20 cellular contexts compared by ENCODE assay signal in genomic region chr3:14459384-14459783, GRCh38.
"Had no signal": no experiment of that assay in that cellular context is flagged by ENCODE, and none has a peak within 500 bp of the region (broad histone marks: within the 10 kb centered on the region; RNA-seq: fewer than 3 reads in every experiment).

No MANE protein-coding gene starts in this region.

- H3K36me3 ChIP-seq: colonic mucosa had no signal

- H3K27me3 Mint-ChIP-seq: memory B cell; naive thymus-derived CD8-positive, alpha-beta T cell; progenitor cell of endocrine pancreas; stimulated activated naive B cell treated with anti-CD40 and anti-IgM and Interleukin-4, amounts not matched to agents 10 μg/mL and 1 μg/mL and 100 μg/mL, for 72 hours; type B pancreatic cell had no signal

- H3K27me3 ChIP-seq: colonic mucosa, esophagus muscularis mucosa, right atrium auricular region, SJSA1, suprapubic skin had no signal

- DNase-seq: activated CD8-positive, alpha-beta memory T cell treated with anti-CD3 and anti-CD28 coated beads, Interleukin-2, amount 50 U/mL, for 48 hours; activated naive CD4-positive, alpha-beta T cell treated with anti-CD3 and anti-CD28 coated beads, Interleukin-2, amount 50 U/mL, for 16 hours; amniotic stem cell; central memory CD4-positive, alpha-beta T cell; colonic mucosa; hippocampal formation; left ventricle myocardium inferior; naive thymus-derived CD8-positive, alpha-beta T cell; nucleus accumbens; stimulated activated CD4-positive, alpha-beta T cell treated with anti-CD3 and anti-CD28 coated beads, Interleukin-2, amount 100 ng/mL, for 48 hours; stimulated activated naive B cell treated with anti-CD40 and anti-IgM and Interleukin-4, amounts not matched to agents 10 μg/mL and 1 μg/mL and 100 μg/mL, for 72 hours had no signal

- H3K4me3 Mint-ChIP-seq: activated T-helper 1 cell treated with anti-CD3 and anti-CD28 coated beads, Interleukin-12 subunit alpha, Interleukin-12 subunit beta, Interleukin-2, Interleukin-4 antibody, amounts not matched to agents 30 ng/mL and 10 ng/mL and 1 ng/mL, durations not matched to agents 14 hours and 24 hours and 36 hours; brain; memory B cell; naive thymus-derived CD8-positive, alpha-beta T cell; stimulated activated naive B cell treated with anti-CD40 and anti-IgM and Interleukin-4, amounts not matched to agents 10 μg/mL and 1 μg/mL and 100 μg/mL, for 72 hours; type B pancreatic cell had no signal

- H3K9me3 ChIP-seq: colonic mucosa, esophagus muscularis mucosa, left ventricle myocardium inferior, right atrium auricular region, SJSA1, suprapubic skin had no signal

- H3K4me1 ChIP-seq: colonic mucosa had no signal

- ATAC-seq: naive thymus-derived CD8-positive, alpha-beta T cell; stimulated activated naive B cell treated with anti-CD40 and anti-IgM and Interleukin-4, amounts not matched to agents 10 μg/mL and 1 μg/mL and 100 μg/mL, for 72 hours had no signal

- H3K27ac Mint-ChIP-seq: memory B cell had no signal

- H3K9me3 Mint-ChIP-seq: activated T-helper 1 cell treated with anti-CD3 and anti-CD28 coated beads, Interleukin-12 subunit alpha, Interleukin-12 subunit beta, Interleukin-2, Interleukin-4 antibody, amounts not matched to agents 30 ng/mL and 10 ng/mL and 1 ng/mL, durations not matched to agents 14 hours and 24 hours and 36 hours; memory B cell; naive thymus-derived CD8-positive, alpha-beta T cell; stimulated activated naive B cell treated with anti-CD40 and anti-IgM and Interleukin-4, amounts not matched to agents 10 μg/mL and 1 μg/mL and 100 μg/mL, for 72 hours; type B pancreatic cell had no signal

- H3K27ac ChIP-seq: colonic mucosa, SJSA1, suprapubic skin had no signal

- H3K4me3 ChIP-seq: colonic mucosa, esophagus muscularis mucosa, left ventricle myocardium inferior, right atrium auricular region, SJSA1, suprapubic skin had no signal
